ENCODE assay signal across 23 cellular contexts in the genomic region with DNA sequence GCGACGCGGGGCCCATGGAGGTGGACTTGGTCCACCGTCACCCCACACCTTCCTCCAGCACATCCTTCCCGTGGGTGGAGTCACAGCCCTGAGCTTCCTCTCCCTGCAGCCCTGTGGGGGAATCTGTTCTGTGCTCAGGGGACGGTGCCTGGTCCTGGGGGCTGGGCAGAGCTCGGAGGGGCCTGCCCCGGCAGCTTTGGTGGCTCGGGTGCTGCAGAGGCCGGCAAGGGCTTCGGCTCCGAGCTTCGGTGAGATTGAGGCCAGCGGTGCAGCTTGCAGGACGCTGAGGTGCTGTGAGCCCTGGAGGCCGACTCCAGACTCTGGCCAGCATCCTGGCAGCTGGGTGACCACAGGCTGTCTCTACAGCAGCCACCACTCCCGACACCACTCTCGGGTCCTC.
"Had no signal": no experiment of that assay in that cellular context is flagged by ENCODE, and none has a peak within 500 bp of the region (broad histone marks: within the 10 kb centered on the region; RNA-seq: fewer than 3 reads in every experiment).

No MANE protein-coding gene starts in this region.

- ATAC-seq: activated CD4-positive, CD25-positive, alpha-beta regulatory T cell treated with anti-CD3 and anti-CD28 coated beads, Interleukin-2, amount 50 U/mL, for 24 hours; activated CD8-positive, alpha-beta T cell treated with anti-CD3 and anti-CD28 coated beads for 36 hours; activated naive CD4-positive, alpha-beta T cell treated with anti-CD3 and anti-CD28 coated beads, Interleukin-2, amount 50 U/mL, for 72 hours had no signal

- H3K27ac ChIP-seq: KMS-11, Peyer's patch, RWPE1 had no signal

- H3K9ac ChIP-seq: KMS-11 had no signal

- H3K9me3 Mint-ChIP-seq: activated CD8-positive, alpha-beta T cell treated with anti-CD3 and anti-CD28 coated beads for 36 hours; T-helper 1 cell treated with Interleukin-12 subunit alpha and Interleukin-12 subunit beta and Interleukin-4 antibody, amounts not matched to agents 30 μg/mL and 1 μg/mL, for 36 hours had no signal

- DNase-seq: activated CD4-positive, alpha-beta T cell treated with anti-CD3 and anti-CD28 coated beads for 4 hours; activated CD8-positive, alpha-beta memory T cell treated with anti-CD3 and anti-CD28 coated beads, Interleukin-2, amount 50 U/mL, for 4 hours; activated CD8-positive, alpha-beta T cell treated with anti-CD3 and anti-CD28 coated beads for 36 hours; cerebellar nuclear complex; MV-4-11; NCI-H1092 treated with DMSO at 0.1 percent for 48 hours; NCI-H1417 treated with DMSO at 0.1 percent for 48 hours; NCI-H1694; NCI-H2029; NCI-H2107; NCI-H2171 treated with DMSO at 0.1 percent for 48 hours; NCI-H345; NCI-H510A; NCI-H526 treated with DMSO at 0.1 percent for 48 hours; NCI-H82; NK-92 treated with Interleukin-12 subunit alpha and Interleukin-12 subunit beta, amount 100 ng/mL, for 24 hours; Peyer's patch; SHP77 treated with DMSO at 0.1 percent for 48 hours had no signal

- H3K4me3 Mint-ChIP-seq: activated CD8-positive, alpha-beta T cell treated with anti-CD3 and anti-CD28 coated beads for 36 hours; T-helper 1 cell treated with Interleukin-12 subunit alpha and Interleukin-12 subunit beta and Interleukin-4 antibody, amounts not matched to agents 30 μg/mL and 1 μg/mL, for 36 hours had no signal

- H3K4me2 ChIP-seq: KMS-11 had no signal

- H3K4me3 ChIP-seq: Peyer's patch had no signal

- H3K27ac Mint-ChIP-seq: activated CD8-positive, alpha-beta T cell treated with anti-CD3 and anti-CD28 coated beads for 36 hours; T-helper 1 cell treated with Interleukin-12 subunit alpha and Interleukin-12 subunit beta and Interleukin-4 antibody, amounts not matched to agents 30 μg/mL and 1 μg/mL, for 36 hours had no signal

- H3K27me3 ChIP-seq: Peyer's patch had no signal

- H3K36me3 ChIP-seq: Peyer's patch had no signal

- H3K9me3 ChIP-seq: Peyer's patch had no signal

- H3K36me3 Mint-ChIP-seq: activated naive CD4-positive, alpha-beta T cell treated with anti-CD3 and anti-CD28 coated beads, Interleukin-2, amount 50 U/mL, for 72 hours had no signal
